8 cellular contexts compared by ENCODE assay signal in genomic region chr1:28329395-28330153, GRCh38. TPM values are rescaled to one million over a fixed set of nuclear protein-coding genes. Genes with fewer than 3 reads are reported as not detected.
DNase-seq lines count a peak whose midpoint lies in the region; ATAC-seq and TF ChIP-seq lines count a peak whose summit lies in the region.

No MANE protein-coding gene starts in this region.

- H3K27ac ChIP-seq in neutrophil: peak overlapping the region; percentile 96

- H3K27me3 Mint-ChIP-seq in IgD-negative memory B cell: peaks cover 2% of the 10 kb centered on the region
- H3K27me3 Mint-ChIP-seq in activated CD4-positive, alpha-beta memory T cell treated with anti-CD3 and anti-CD28 coated beads, Interleukin-2, amount 10 ng/mL, durations not matched to agents 7 days and 5 days: no peaks in the 10 kb centered on the region
- H3K27me3 Mint-ChIP-seq in type B pancreatic cell: no peaks in the 10 kb centered on the region

- H3K27me3 ChIP-seq in neutrophil: no peaks in the 10 kb centered on the region

- H3K9me3 ChIP-seq in neutrophil: no peaks in the 10 kb centered on the region

- DNase-seq in COR-L47 (lab: John Stamatoyannopoulos, UW): peak; percentile 22
- peak; percentile 61 for DNase-seq in activated CD4-positive, alpha-beta memory T cell treated with anti-CD3 and anti-CD28 coated beads, Interleukin-2, amount 10 ng/mL, durations not matched to agents 7 days and 5 days
- DNase-seq in type B pancreatic cell (ENCODE audit: extremely low spot score, unreplicated experiment): no peak
- DNase-seq in effector CD4-positive, alpha-beta T cell: no peak

- H3K9me3 Mint-ChIP-seq in IgD-negative memory B cell (peaks cover 0 to 1% (median 0%) of the 10 kb centered on the region in 3 donors), type B pancreatic cell (peaks cover 4% of the 10 kb centered on the region)
- H3K9me3 Mint-ChIP-seq in activated CD4-positive, alpha-beta memory T cell treated with anti-CD3 and anti-CD28 coated beads, Interleukin-2, amount 10 ng/mL, durations not matched to agents 7 days and 5 days: no peaks in the 10 kb centered on the region

- H3K4me1 Mint-ChIP-seq in IgD-negative memory B cell (peaks cover 29 to 35% (median 31%) of the 10 kb centered on the region in 3 donors), type B pancreatic cell (ENCODE audit: unreplicated experiment) (peaks cover 16% of the 10 kb centered on the region)
- H3K4me1 Mint-ChIP-seq in activated CD4-positive, alpha-beta memory T cell treated with anti-CD3 and anti-CD28 coated beads, Interleukin-2, amount 10 ng/mL, durations not matched to agents 7 days and 5 days: peaks cover 44% of the 10 kb centered on the region

- peak overlapping the region; percentile 68 to 77 for H3K4me3 ChIP-seq in neutrophil (ENCODE audit: low read depth in 1 of 2, low read length in 1 of 2)

- ATAC-seq in esophagus mucosa: peak; percentile 44
- ATAC-seq in GM18511 (IDR thresholded peaks at IDR 0.05; ENCODE audit: unreplicated experiment): no peak

- CTCF ChIA-PET in activated CD4-positive, alpha-beta memory T cell treated with anti-CD3 and anti-CD28 coated beads, Interleukin-2, amount 10 ng/mL, durations not matched to agents 7 days and 5 days (lab: Charles Lee): interaction anchor here (0.7 to 2.7 kb wide), 15 partner anchors 9 to 1283 kb away, joined by 3 to 33 read pairs (median 3); partner anchors contain the start of genes EYA3 and YTHDF2

- H3K27ac Mint-ChIP-seq in IgD-negative memory B cell: peak overlapping the region; percentile 96 to 100 (median 100)
- H3K27ac Mint-ChIP-seq in activated CD4-positive, alpha-beta memory T cell treated with anti-CD3 and anti-CD28 coated beads, Interleukin-2, amount 10 ng/mL, durations not matched to agents 7 days and 5 days: peak overlapping the region; percentile 97
- peak overlapping the region; percentile 98 for H3K27ac Mint-ChIP-seq in type B pancreatic cell

- H3K36me3 Mint-ChIP-seq in IgD-negative memory B cell (peaks cover 13% of the 10 kb centered on the region), type B pancreatic cell (peaks cover 13% of the 10 kb centered on the region)
- peaks cover 41% of the 10 kb centered on the region for H3K36me3 Mint-ChIP-seq in activated CD4-positive, alpha-beta memory T cell treated with anti-CD3 and anti-CD28 coated beads, Interleukin-2, amount 10 ng/mL, durations not matched to agents 7 days and 5 days (ENCODE audit: low read depth)

- TF ChIP-seq CTCF in neutrophil (IDR thresholded peaks at IDR 0.05): no peak
- TF ChIP-seq CTCF in type B pancreatic cell (conservative IDR thresholded peaks at IDR 0.05): peak; percentile 60

- H3K4me3 Mint-ChIP-seq in IgD-negative memory B cell: peak overlapping the region; percentile 89 to 99 (median 97)
- H3K4me3 Mint-ChIP-seq in activated CD4-positive, alpha-beta memory T cell treated with anti-CD3 and anti-CD28 coated beads, Interleukin-2, amount 10 ng/mL, durations not matched to agents 7 days and 5 days: peak overlapping the region; percentile 95
- H3K4me3 Mint-ChIP-seq in type B pancreatic cell: peak overlapping the region; percentile 98

- POLR2A ChIA-PET in activated CD4-positive, alpha-beta memory T cell treated with anti-CD3 and anti-CD28 coated beads, Interleukin-2, amount 10 ng/mL, durations not matched to agents 7 days and 5 days (lab: Charles Lee): interaction anchor here (0.8 to 5.9 kb wide), 31 partner anchors 8 to 1095 kb away, joined by 3 to 87 read pairs (median 5); partner anchors contain the start of genes ATP5IF1, EYA3, GMEB1 and PPP1R8

- peaks cover 40% of the 10 kb centered on the region for H3K36me3 ChIP-seq in neutrophil

- H3K4me1 ChIP-seq in neutrophil (ENCODE audit: control insufficient read depth in 1 of 2, insufficient read depth in 1 of 2, low read depth in 1 of 2, low read length in 1 of 2): peaks cover 38 to 44% of the 10 kb centered on the region in 2 experiments

RNA-seq across cellular contexts. Expression of gene MED18, which starts 0.7 kb away (rescaled TPM):
- 12.6 TPM for polyA plus RNA-seq in IgD-negative memory B cell
- 10 to 100 TPM; 23.7 to 25.6 TPM for total RNA-seq in activated CD4-positive, alpha-beta memory T cell treated with anti-CD3 and anti-CD28 coated beads, Interleukin-2, amount 10 ng/mL, durations not matched to agents 7 days and 5 days
- total RNA-seq in esophagus mucosa (15.5 TPM), type B pancreatic cell (ENCODE audit: low replicate concordance) (12.4 and 17.8 TPM in 2 replicates)

RNA-seq across cellular contexts. Expression of gene PHACTR4, which starts 40.0 kb away (rescaled TPM):
- polyA plus RNA-seq in IgD-negative memory B cell: 18.5 TPM
- 10 to 100 TPM; 24.8 to 25.7 TPM for total RNA-seq in activated CD4-positive, alpha-beta memory T cell treated with anti-CD3 and anti-CD28 coated beads, Interleukin-2, amount 10 ng/mL, durations not matched to agents 7 days and 5 days
- 56.3 TPM for total RNA-seq in esophagus mucosa
- total RNA-seq in type B pancreatic cell (ENCODE audit: low replicate concordance): 40.3 and 50.3 TPM in 2 replicates

Comparison
In these comparisons a context has a peak if more than half of its experiments do, and no peak if none do; other contexts are left out.
1. DNase-seq: peak in COR-L47 (single experiment) and activated CD4-positive, alpha-beta memory T cell treated with anti-CD3 and anti-CD28 coated beads, Interleukin-2, amount 10 ng/mL, durations not matched to agents 7 days and 5 days (single experiment); none in type B pancreatic cell (single experiment) and effector CD4-positive, alpha-beta T cell (single experiment).
2. Peak in every context shown above with its lines, with median percentiles within 50 percentile points of each other: H3K27ac Mint-ChIP-seq and H3K4me3 Mint-ChIP-seq.